ENCODE assay signal across 8 cellular contexts in genomic region chr22:38707984-38708383, GRCh38.
A peak's percentile ranks its signal among the peaks of the same experiment; 100 is the strongest.
DNase-seq lines count a peak whose midpoint lies in the region; TF ChIP-seq lines count a peak whose summit lies in the region.
"Had no signal": no experiment of that assay in that cellular context is flagged by ENCODE, and none has a peak within 500 bp of the region (broad histone marks: within the 10 kb centered on the region; RNA-seq: fewer than 3 reads in every experiment).

No MANE protein-coding gene starts in this region.

- TF ChIP-seq CTCF in NB4 (IDR thresholded peaks at IDR 0.05; ENCODE audit: low read depth, low read length) (no peak), coronary artery (IDR thresholded peaks at IDR 0.05) (no peak)

- H3K36me3 ChIP-seq in rectal smooth muscle tissue (ENCODE audit: control insufficient read depth, insufficient read depth, low read length) = no peaks in the 10 kb centered on the region

- DNase-seq in NB4 (ENCODE audit: low read depth) (no peak), coronary artery (ENCODE audit: low spot score) (no peak), NCI-H2196 treated with DMSO at 0.1 percent for 48 hours (lab: John Stamatoyannopoulos, UW; ENCODE audit: unreplicated experiment) (no peak), NCI-H1436 treated with DMSO at 0.1 percent for 48 hours (lab: John Stamatoyannopoulos, UW) (no peak), anterior cingulate cortex (lab: John Stamatoyannopoulos, UW) (no peak)
- DNase-seq: NCI-H1930 had no signal

- H3K27ac ChIP-seq in coronary artery = no peak overlapping the region
- no peak overlapping the region for H3K27ac ChIP-seq in rectal smooth muscle tissue (ENCODE audit: low read depth, low read length)

- no peak overlapping the region for H3K9ac ChIP-seq in rectal smooth muscle tissue (ENCODE audit: low read length)

- H3K4me3 ChIP-seq in GM08714 (ENCODE audit: low read length) = peak overlapping the region; percentile 98
- H3K4me3 ChIP-seq in NB4 (ENCODE audit: low read depth, low read length) = peak overlapping the region; percentile 96
- H3K4me3 ChIP-seq in coronary artery = peak overlapping the region; percentile 98
- H3K4me3 ChIP-seq in rectal smooth muscle tissue (ENCODE audit: low read length) = peak overlapping the region; percentile 83

- peaks cover 14% of the 10 kb centered on the region for H3K4me1 ChIP-seq in rectal smooth muscle tissue (ENCODE audit: control insufficient read depth, insufficient read depth, low read length)

- no peaks in the 10 kb centered on the region for H3K27me3 ChIP-seq in rectal smooth muscle tissue (ENCODE audit: control insufficient read depth, insufficient read depth, low read length)

- TF ChIP-seq POLR2A in NB4 (IDR thresholded peaks at IDR 0.05; ENCODE audit: extremely low read depth, insufficient read length) = no peak
